ENCODE assay signal across 1 cellular context in the genomic region with DNA sequence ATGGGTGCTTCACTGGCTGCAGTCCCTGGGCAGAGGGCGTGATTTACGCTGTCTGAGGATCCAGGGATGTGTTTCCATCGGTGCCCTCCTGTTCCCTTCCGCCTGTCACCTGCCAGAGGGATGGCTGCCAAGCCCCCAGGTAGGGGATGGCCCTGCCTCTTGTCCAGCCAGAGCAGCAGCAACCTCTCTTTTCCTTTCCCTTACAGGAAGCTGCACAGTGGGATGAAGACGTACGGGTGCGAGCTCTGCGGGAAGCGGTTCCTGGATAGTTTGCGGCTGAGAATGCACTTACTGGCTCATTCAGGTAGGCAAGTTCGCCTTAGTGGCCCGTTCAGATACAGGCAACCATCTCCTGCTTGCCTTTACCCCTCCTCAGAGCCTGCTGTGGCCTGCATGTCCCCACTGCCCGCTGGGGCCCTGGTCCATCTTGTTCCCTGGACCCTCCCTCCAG.
TF ChIP-seq lines count a peak whose summit lies in the region.

No MANE protein-coding gene starts in this region.

TF ChIP-seq in SK-N-SH, 30 proteins besides CTCF, POLR2A, EP300 and RAD21:
- TF ChIP-seq POLR2AphosphoS5 (IDR thresholded peaks at IDR 0.05; ENCODE audit: low read depth, low read length) = no peak
- no peak for TF ChIP-seq RFX5 (IDR thresholded peaks at IDR 0.05; ENCODE audit: low read length)
- TF ChIP-seq GATA2 (CRISPR knock-in tag; IDR thresholded peaks at IDR 0.05) = no peak
- no peak for TF ChIP-seq JUND (IDR thresholded peaks at IDR 0.05)
- TF ChIP-seq ELF1 (IDR thresholded peaks at IDR 0.05) = no peak
- TF ChIP-seq MEF2A (IDR thresholded peaks at IDR 0.05; ENCODE audit: borderline replicate concordance, low read depth) = no peak
- TF ChIP-seq, protein P1, sequence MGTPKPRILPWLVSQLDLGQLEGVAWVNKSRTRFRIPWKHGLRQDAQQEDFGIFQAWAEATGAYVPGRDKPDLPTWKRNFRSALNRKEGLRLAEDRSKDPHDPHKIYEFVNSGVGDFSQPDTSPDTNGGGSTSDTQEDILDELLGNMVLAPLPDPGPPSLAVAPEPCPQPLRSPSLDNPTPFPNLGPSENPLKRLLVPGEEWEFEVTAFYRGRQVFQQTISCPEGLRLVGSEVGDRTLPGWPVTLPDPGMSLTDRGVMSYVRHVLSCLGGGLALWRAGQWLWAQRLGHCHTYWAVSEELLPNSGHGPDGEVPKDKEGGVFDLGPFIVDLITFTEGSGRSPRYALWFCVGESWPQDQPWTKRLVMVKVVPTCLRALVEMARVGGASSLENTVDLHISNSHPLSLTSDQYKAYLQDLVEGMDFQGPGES (IDR thresholded peaks at IDR 0.05; ENCODE audit: low read depth, low read length) = no peak
- TF ChIP-seq, protein P2, sequence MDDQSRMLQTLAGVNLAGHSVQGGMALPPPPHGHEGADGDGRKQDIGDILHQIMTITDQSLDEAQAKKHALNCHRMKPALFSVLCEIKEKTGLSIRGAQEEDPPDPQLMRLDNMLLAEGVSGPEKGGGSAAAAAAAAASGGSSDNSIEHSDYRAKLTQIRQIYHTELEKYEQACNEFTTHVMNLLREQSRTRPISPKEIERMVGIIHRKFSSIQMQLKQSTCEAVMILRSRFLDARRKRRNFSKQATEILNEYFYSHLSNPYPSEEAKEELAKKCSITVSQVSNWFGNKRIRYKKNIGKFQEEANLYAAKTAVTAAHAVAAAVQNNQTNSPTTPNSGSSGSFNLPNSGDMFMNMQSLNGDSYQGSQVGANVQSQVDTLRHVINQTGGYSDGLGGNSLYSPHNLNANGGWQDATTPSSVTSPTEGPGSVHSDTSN (IDR thresholded peaks at IDR 0.05) = no peak
- TF ChIP-seq TEAD4 (IDR thresholded peaks at IDR 0.05; ENCODE audit: borderline replicate concordance, insufficient read depth) = no peak
- no peak for TF ChIP-seq MXI1 (IDR thresholded peaks at IDR 0.05; ENCODE audit: low read depth, low read length)
- no peak for TF ChIP-seq NRF1 (IDR thresholded peaks at IDR 0.05; ENCODE audit: low read depth, low read length)
- TF ChIP-seq GABPA (IDR thresholded peaks at IDR 0.05; ENCODE audit: low read depth) = no peak
- TF ChIP-seq, protein P3, sequence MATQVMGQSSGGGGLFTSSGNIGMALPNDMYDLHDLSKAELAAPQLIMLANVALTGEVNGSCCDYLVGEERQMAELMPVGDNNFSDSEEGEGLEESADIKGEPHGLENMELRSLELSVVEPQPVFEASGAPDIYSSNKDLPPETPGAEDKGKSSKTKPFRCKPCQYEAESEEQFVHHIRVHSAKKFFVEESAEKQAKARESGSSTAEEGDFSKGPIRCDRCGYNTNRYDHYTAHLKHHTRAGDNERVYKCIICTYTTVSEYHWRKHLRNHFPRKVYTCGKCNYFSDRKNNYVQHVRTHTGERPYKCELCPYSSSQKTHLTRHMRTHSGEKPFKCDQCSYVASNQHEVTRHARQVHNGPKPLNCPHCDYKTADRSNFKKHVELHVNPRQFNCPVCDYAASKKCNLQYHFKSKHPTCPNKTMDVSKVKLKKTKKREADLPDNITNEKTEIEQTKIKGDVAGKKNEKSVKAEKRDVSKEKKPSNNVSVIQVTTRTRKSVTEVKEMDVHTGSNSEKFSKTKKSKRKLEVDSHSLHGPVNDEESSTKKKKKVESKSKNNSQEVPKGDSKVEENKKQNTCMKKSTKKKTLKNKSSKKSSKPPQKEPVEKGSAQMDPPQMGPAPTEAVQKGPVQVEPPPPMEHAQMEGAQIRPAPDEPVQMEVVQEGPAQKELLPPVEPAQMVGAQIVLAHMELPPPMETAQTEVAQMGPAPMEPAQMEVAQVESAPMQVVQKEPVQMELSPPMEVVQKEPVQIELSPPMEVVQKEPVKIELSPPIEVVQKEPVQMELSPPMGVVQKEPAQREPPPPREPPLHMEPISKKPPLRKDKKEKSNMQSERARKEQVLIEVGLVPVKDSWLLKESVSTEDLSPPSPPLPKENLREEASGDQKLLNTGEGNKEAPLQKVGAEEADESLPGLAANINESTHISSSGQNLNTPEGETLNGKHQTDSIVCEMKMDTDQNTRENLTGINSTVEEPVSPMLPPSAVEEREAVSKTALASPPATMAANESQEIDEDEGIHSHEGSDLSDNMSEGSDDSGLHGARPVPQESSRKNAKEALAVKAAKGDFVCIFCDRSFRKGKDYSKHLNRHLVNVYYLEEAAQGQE (IDR thresholded peaks at IDR 0.05; ENCODE audit: low read depth, low read length) = no peak
- TF ChIP-seq YY1 (IDR thresholded peaks at IDR 0.05; ENCODE audit: low read depth) = no peak
- TF ChIP-seq, protein P4, sequence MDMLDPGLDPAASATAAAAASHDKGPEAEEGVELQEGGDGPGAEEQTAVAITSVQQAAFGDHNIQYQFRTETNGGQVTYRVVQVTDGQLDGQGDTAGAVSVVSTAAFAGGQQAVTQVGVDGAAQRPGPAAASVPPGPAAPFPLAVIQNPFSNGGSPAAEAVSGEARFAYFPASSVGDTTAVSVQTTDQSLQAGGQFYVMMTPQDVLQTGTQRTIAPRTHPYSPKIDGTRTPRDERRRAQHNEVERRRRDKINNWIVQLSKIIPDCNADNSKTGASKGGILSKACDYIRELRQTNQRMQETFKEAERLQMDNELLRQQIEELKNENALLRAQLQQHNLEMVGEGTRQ (IDR thresholded peaks at IDR 0.05; ENCODE audit: borderline replicate concordance, low read depth, low read length) = no peak
- TF ChIP-seq CHD2 (IDR thresholded peaks at IDR 0.05; ENCODE audit: low read length, partially characterized antibody) = no peak
- no peak for TF ChIP-seq FOXJ3 (CRISPR knock-in tag; IDR thresholded peaks at IDR 0.05)
- TF ChIP-seq FOSL2 (IDR thresholded peaks at IDR 0.05; ENCODE audit: borderline replicate concordance, low read depth) = no peak
